In genomic region chr3:149657458-149657795, GRCh38 we compare ENCODE assay signal across 8 cellular contexts. TPM values are rescaled to one million over a fixed set of nuclear protein-coding genes. Genes with fewer than 3 reads are reported as not detected.
A peak's percentile ranks its signal among the peaks of the same experiment; 100 is the strongest.
DNase-seq lines count a peak whose midpoint lies in the region; ATAC-seq, FAIRE-seq and TF ChIP-seq lines count a peak whose summit lies in the region.

No MANE protein-coding gene starts in this region.

- TF ChIP-seq POLR2A in GM12878 (IDR thresholded peaks at IDR 0.05; ENCODE audit: low read depth, low read length), result no peak

- H3K4me3 ChIP-seq in GM12864 (ENCODE audit: low read depth, low read length) (peak overlapping the region; percentile 75), HUES48 (ENCODE audit: low read depth, low read length) (peak overlapping the region; percentile 84), GM12878 (peak overlapping the region; percentile 87)

- peaks cover 47% of the 10 kb centered on the region for H3K79me2 ChIP-seq in GM12878 (ENCODE audit: control insufficient read depth, insufficient read depth, low read length)

- peak overlapping the region; percentile 64 to 94 (median 70) for H3K4me3 Mint-ChIP-seq in immature natural killer cell
- H3K4me3 Mint-ChIP-seq in stimulated activated memory B cell treated with anti-CD40 and anti-IgM and Interleukin-4, amounts not matched to agents 10 μg/mL and 1 μg/mL and 100 μg/mL, for 72 hours, result peak overlapping the region; percentile 92

- CTCF ChIA-PET in GM12878 (lab: Yijun Ruan, JAX), result interaction anchor here (0.9 to 12.1 kb wide), 20 partner anchors 13 to 750 kb away, joined by 3 to 230 read pairs (median 8); partner anchors contain the start of gene COMMD2

- H3K27me3 Mint-ChIP-seq in immature natural killer cell (ENCODE audit: low read depth in 3 of 3), result peaks cover 5 to 20% (median 12%) of the 10 kb centered on the region in 3 donors
- peaks cover 36% of the 10 kb centered on the region for H3K27me3 Mint-ChIP-seq in stimulated activated memory B cell treated with anti-CD40 and anti-IgM and Interleukin-4, amounts not matched to agents 10 μg/mL and 1 μg/mL and 100 μg/mL, for 72 hours

- no peak for TF ChIP-seq CTCF in GM12864 (IDR thresholded peaks at IDR 0.05; ENCODE audit: low read depth, low read length, missing control alignments)
- no peak for TF ChIP-seq CTCF in GM12878 (IDR thresholded peaks at IDR 0.05 in 2 of 3, conservative IDR thresholded peaks at IDR 0.05 in 1 of 3; ENCODE audit: control insufficient read depth in 2 of 3, extremely low read depth in 1 of 3, insufficient read depth in 1 of 3, low read depth in 3 of 3, low read length in 3 of 3)

- RAD21 ChIA-PET in GM12878 (lab: Charles Lee; ENCODE audit: unreplicated experiment), result interaction anchor here (0.6 to 11.1 kb wide), 24 partner anchors 9 to 156 kb away, joined by 3 to 272 read pairs (median 9); partner anchors contain the start of gene COMMD2

- no peaks in the 10 kb centered on the region for H3K9me3 Mint-ChIP-seq in immature natural killer cell
- no peaks in the 10 kb centered on the region for H3K9me3 Mint-ChIP-seq in stimulated activated memory B cell treated with anti-CD40 and anti-IgM and Interleukin-4, amounts not matched to agents 10 μg/mL and 1 μg/mL and 100 μg/mL, for 72 hours

- H3K9me3 ChIP-seq in HUES48 (ENCODE audit: control insufficient read depth, insufficient read depth, low read length) (no peaks in the 10 kb centered on the region), GM12878 (replicated peaks; ENCODE audit: control insufficient read depth, insufficient read depth, low read length) (no peaks in the 10 kb centered on the region)

- no peak for FAIRE-seq in GM12878 (lab: Jason Lieb, UNC)
- no peak for FAIRE-seq in GM19239 (lab: Jason Lieb, UNC)

- H3K27ac Mint-ChIP-seq in immature natural killer cell, result peak overlapping the region in 2 of 6 donors; percentile 9 to 50
- peak overlapping the region; percentile 82 for H3K27ac Mint-ChIP-seq in stimulated activated memory B cell treated with anti-CD40 and anti-IgM and Interleukin-4, amounts not matched to agents 10 μg/mL and 1 μg/mL and 100 μg/mL, for 72 hours

- TF ChIP-seq RAD21 in GM12878 (IDR thresholded peaks at IDR 0.05; ENCODE audit: insufficient read depth, low read depth, low read length), result no peak

- peak overlapping the region; percentile 98 for H3K4me2 ChIP-seq in GM12878 (ENCODE audit: control insufficient read depth, insufficient read depth)

- H3K36me3 ChIP-seq in HUES48 (ENCODE audit: control insufficient read depth, insufficient read depth, low read length) (peaks cover 18% of the 10 kb centered on the region; the same call in 1 of the 2 replicates), GM12878 (ENCODE audit: control insufficient read depth in 2 of 2, insufficient read depth in 2 of 2, low read length in 1 of 2) (no peaks in the 10 kb centered on the region)

- intact Hi-C loops in GM12878 (cut with micrococcal nuclease; ENCODE audit: unreplicated experiment), result loop anchor here (5.0 kb wide), 2 partner anchors 45 to 155 kb away; partner anchors contain the start of gene RNF13

- peak overlapping the region; percentile 89 for H2AFZ ChIP-seq in GM12878 (ENCODE audit: control insufficient read depth, low read depth, low read length)

- POLR2A ChIA-PET in GM12878 (lab: Charles Lee), result interaction anchor here (0.6 to 4.5 kb wide), 15 partner anchors 10 to 94 kb away, joined by 3 to 42 read pairs (median 5); partner anchors contain the start of gene COMMD2

- H3K27ac ChIP-seq in HUES48 (ENCODE audit: low read depth, low read length) (peak overlapping the region; percentile 98), GM12878 (ENCODE audit: control insufficient read depth, insufficient read depth) (peak overlapping the region; percentile 97)

- SMC1A ChIA-PET in GM12878 (lab: Charles Lee; ENCODE audit: uncharacterized antibody, unreplicated experiment), result interaction anchor here (0.6 to 12.2 kb wide), 22 partner anchors 10 to 944 kb away, joined by 3 to 205 read pairs (median 8); partner anchors contain the start of gene COMMD2

- ATAC-seq in GM12878 (peak; percentile 1), HG03571 (IDR thresholded peaks at IDR 0.05; ENCODE audit: unreplicated experiment) (no peak)
- no peak for ATAC-seq in stimulated activated memory B cell treated with anti-CD40 and anti-IgM and Interleukin-4, amounts not matched to agents 10 μg/mL and 1 μg/mL and 100 μg/mL, for 72 hours

- H3K4me1 Mint-ChIP-seq in immature natural killer cell, result peaks cover 12 to 14% of the 10 kb centered on the region in 2 donors
- peaks cover 16% of the 10 kb centered on the region for H3K4me1 Mint-ChIP-seq in stimulated activated memory B cell treated with anti-CD40 and anti-IgM and Interleukin-4, amounts not matched to agents 10 μg/mL and 1 μg/mL and 100 μg/mL, for 72 hours

- DNase-seq in GM12864 (ENCODE audit: low read depth), result no peak
- no peak for DNase-seq in GM12878 (ENCODE audit: low read depth, low spot score)
- DNase-seq in immature natural killer cell, result peak in 2 of 3 donors; percentile 5 to 13
- DNase-seq in GM19239 (ENCODE audit: insufficient read length, low spot score), result no peak
- DNase-seq in germinal center (ENCODE audit: low spot score), result no peak

- WGBS in GM12878 (ENCODE audit: insufficient coverage, insufficient replicate concordance, low lambda C conversion rate, missing lambda C conversion rate), result under 1% methylated on average over 21 of the region's 21 CpGs

- no TSS peak for BruUV-seq in GM12878 (replicated peaks; lab: Mats Ljungman, UMichigan)

- no peaks in the 10 kb centered on the region for H3K36me3 Mint-ChIP-seq in immature natural killer cell
- H3K36me3 Mint-ChIP-seq in stimulated activated memory B cell treated with anti-CD40 and anti-IgM and Interleukin-4, amounts not matched to agents 10 μg/mL and 1 μg/mL and 100 μg/mL, for 72 hours, result no peaks in the 10 kb centered on the region

- H4K20me1 ChIP-seq in GM12878 (ENCODE audit: control insufficient read depth, insufficient read depth), result no peaks in the 10 kb centered on the region

- in situ Hi-C loops in GM12878 (cut with MboI), result no loop called here

- H3K27me3 ChIP-seq in HUES48 (ENCODE audit: control insufficient read depth, insufficient read depth, low read length) (peaks cover 11% of the 10 kb centered on the region; the same call in 1 of the 2 replicates), GM12878 (replicated peaks in 1 of 2; ENCODE audit: control insufficient read depth in 2 of 2, insufficient read depth in 2 of 2, low read length in 1 of 2) (no peaks in the 10 kb centered on the region)

- H3K4me1 ChIP-seq in HUES48 (ENCODE audit: control insufficient read depth, insufficient read depth, low read length), result peaks cover 44% of the 10 kb centered on the region
- peaks cover 10% of the 10 kb centered on the region for H3K4me1 ChIP-seq in GM12878 (ENCODE audit: control insufficient read depth, insufficient read depth, low read length)

- TF ChIP-seq EP300 in GM12878 (IDR thresholded peaks at IDR 0.05; ENCODE audit: borderline replicate concordance in 1 of 2, control insufficient read depth in 1 of 2, low read depth in 2 of 2, low read length in 2 of 2), result no peak

- H3K9ac ChIP-seq in HUES48 (ENCODE audit: low read depth, low read length) (peak overlapping the region; percentile 88), GM12878 (ENCODE audit: control insufficient read depth, insufficient read depth, low read length) (peak overlapping the region; percentile 98)

TF ChIP-seq in GM12878, 131 proteins besides CTCF, POLR2A, EP300 and RAD21:
- peak in 1 of 2 experiments; percentile 21; a peak in 1 of 4 replicates for TF ChIP-seq BHLHE40 (IDR thresholded peaks at IDR 0.05; ENCODE audit: borderline replicate concordance in 1 of 2, low read depth in 2 of 2, low read length in 1 of 2)
- TF ChIP-seq LARP7 (IDR thresholded peaks at IDR 0.05), result 0 out of 2 replicates have a peak, but pooled peaks have one; percentile 52
- no peak for TF ChIP-seq KLF5 (IDR thresholded peaks at IDR 0.05; ENCODE audit: partially characterized antibody)

RNA-seq across cellular contexts. Expression of gene WWTR1, which starts 0.4 kb away (rescaled TPM):
- total RNA-seq in GM12878 (2013; cell fraction: nucleolus; rRNA removed), result 25.3 and 27.0 TPM in 2 replicates
- total RNA-seq in GM12878 (2014; rRNA removed), result 2.9 and 4.0 TPM in 2 replicates
- 2.5 and 3.0 TPM in 2 replicates for total RNA-seq in GM12878 (2014; rRNA removed; fragmentation: Illumina TruSeq; extraction: Trizol)
- 5.1 and 6.8 TPM in 2 replicates for total RNA-seq in GM12878 (2021)
- 2.6 TPM for polyA plus RNA-seq in GM12878 (2011; ENCODE audit: low read depth)
- polyA plus RNA-seq in GM12878 (2011; rRNA removed), result 12.6 and 18.5 TPM in 2 replicates
- polyA plus RNA-seq in GM12878 (2011; cell fraction: cytosol; rRNA removed), result 12.8 and 16.6 TPM in 2 replicates
- 16.1 and 19.8 TPM in 2 replicates for polyA plus RNA-seq in GM12878 (2011; cell fraction: nucleus; rRNA removed)
- polyA plus RNA-seq in GM12878 (2012), result 4.3 and 5.2 TPM in 2 replicates
- 10.0 and 10.2 TPM in 2 replicates for polyA plus RNA-seq in GM12878 (2014; fragmentation: Illumina TruSeq; extraction: Trizol)
- 1 to 10 TPM; 3.8 to 4.0 TPM for polyA plus RNA-seq in GM12878 (2014; fragmentation: Nextera tagmentation; extraction: Ambion mirVana)
- 4.7 and 5.0 TPM in 2 replicates for polyA plus RNA-seq in GM12878 (2014; rRNA removed)
- polyA plus RNA-seq in GM12878 (2016; fragmentation: Nextera tagmentation; extraction: Ambion mirVana), result 1 to 10 TPM; 7.6 to 8.4 TPM
- polyA minus RNA-seq in GM12878 (2011; rRNA and poly(A)+ RNA removed), result 23.5 and 26.9 TPM in 2 replicates
- 7.8 and 9.9 TPM in 2 replicates for polyA minus RNA-seq in GM12878 (2011; cell fraction: cytosol; rRNA and poly(A)+ RNA removed)
- 33.4 and 61.2 TPM in 2 replicates for polyA minus RNA-seq in GM12878 (2011; cell fraction: nucleus; rRNA and poly(A)+ RNA removed)
- polyA plus RNA-seq in immature natural killer cell, result not detected

Comparison
In these comparisons a context has a peak if more than half of its experiments do, and no peak if none do; other contexts are left out.
1. DNase-seq: peak in immature natural killer cell (2 of 3); none in GM12864 (single experiment), GM12878 (single experiment), GM19239 (single experiment) and germinal center (single experiment).
2. Peak in every context shown above with its lines, with median percentiles within 50 percentile points of each other: H3K4me3 ChIP-seq.